Comparison of ENCODE assay signal across 8 cellular contexts in the genomic region with DNA sequence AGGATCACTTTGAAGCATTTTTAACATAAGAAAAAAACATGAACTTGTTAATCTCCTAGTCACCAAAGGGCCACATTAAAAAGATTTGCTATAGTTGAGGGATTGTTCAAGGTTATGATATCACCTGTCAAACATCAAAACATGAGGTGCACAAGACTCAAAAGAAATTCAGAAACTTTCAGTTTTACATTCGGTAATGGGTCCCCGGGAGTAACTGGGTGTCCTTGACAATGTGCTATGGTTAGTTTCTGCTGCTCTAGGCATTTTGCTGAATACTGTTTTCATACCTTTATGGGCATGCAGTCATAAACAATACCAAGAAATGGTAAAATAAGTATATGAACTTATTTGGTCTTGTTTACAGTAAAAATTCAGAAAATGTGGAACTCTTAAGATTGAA.
"Had no signal": no experiment of that assay in that cellular context is flagged by ENCODE, and none has a peak within 500 bp of the region (broad histone marks: within the 10 kb centered on the region; RNA-seq: fewer than 3 reads in every experiment).

No MANE protein-coding gene starts in this region.

- H3K27ac ChIP-seq: HL-60, KMS-11 had no signal

- DNase-seq: IMR-90, KBM-7, KG1 had no signal

- H3K4me2 ChIP-seq: KMS-11 had no signal

- H3K4me3 ChIP-seq: K562 had no signal

- FAIRE-seq: HepG2, HTR-8/SVneo, K562 had no signal

- ATAC-seq: HepG2, K562 had no signal

- H3K9ac ChIP-seq: KMS-11 had no signal
